ENCODE assay signal across 8 cellular contexts in genomic region chr1:156499194-156499702, GRCh38. TPM values are rescaled to one million over a fixed set of nuclear protein-coding genes. Genes with fewer than 3 reads are reported as not detected.
A peak's percentile ranks its signal among the peaks of the same experiment; 100 is the strongest.
DNase-seq lines count a peak whose midpoint lies in the region; ATAC-seq and TF ChIP-seq lines count a peak whose summit lies in the region.

No MANE protein-coding gene starts in this region.

- intact Hi-C loops in esophagus squamous epithelium (cut with DNase I): loop anchor here (5.0 kb wide), 1 partner anchor 42 kb away; no protein-coding TSS in a partner anchor
- intact Hi-C loops in psoas muscle (cut with DNase I): loop anchor here in 1 of 2 donors (5.0 kb wide), 1 partner anchor 37 kb away; no protein-coding TSS in a partner anchor

- H3K36me3 ChIP-seq in esophagus squamous epithelium: peaks cover 0 to 11% (median 0%) of the 10 kb centered on the region in 3 donors
- H3K36me3 ChIP-seq in psoas muscle (ENCODE audit: insufficient read depth in 1 of 2, low read depth in 1 of 2): peaks cover 0 to 11% of the 10 kb centered on the region in 2 donors

- TF ChIP-seq CTCF in RWPE1 (conservative IDR thresholded peaks at IDR 0.05; ENCODE audit: low read depth): no peak
- TF ChIP-seq CTCF in esophagus squamous epithelium (IDR thresholded peaks at IDR 0.05): no peak
- no peak for TF ChIP-seq CTCF in psoas muscle (IDR thresholded peaks at IDR 0.05)

- no peaks in the 10 kb centered on the region for H3K9me3 ChIP-seq in esophagus squamous epithelium
- H3K9me3 ChIP-seq in psoas muscle: no peaks in the 10 kb centered on the region

- peaks cover 68 to 84% (median 80%) of the 10 kb centered on the region in 3 donors for H3K4me1 ChIP-seq in esophagus squamous epithelium
- H3K4me1 ChIP-seq in psoas muscle: peaks cover 65% of the 10 kb centered on the region

- WGBS in esophagus squamous epithelium, 2 donors: 0% methylated on average over 1 to 9 of the region's 10 CpGs
- 0 to 1% (median 1%) methylated on average over 8 to 10 of the region's 10 CpGs for WGBS in psoas muscle, 3 donors

- TF ChIP-seq POLR2A in esophagus squamous epithelium (IDR thresholded peaks at IDR 0.05): no peak

- DNase-seq in RWPE1 (ENCODE audit: low spot score) (no peak), esophagus squamous epithelium (lab: John Stamatoyannopoulos, UW) (no peak), psoas muscle (no peak), Kasumi-1 (lab: John Stamatoyannopoulos, UW) (no peak)
- DNase-seq in effector CD4-positive, alpha-beta T cell: no peak

- peak overlapping the region; percentile 92 for H3K4me3 ChIP-seq in GM08714 (ENCODE audit: low read length)
- peak overlapping the region; percentile 84 to 99 (median 92) for H3K4me3 ChIP-seq in esophagus squamous epithelium
- H3K4me3 ChIP-seq in psoas muscle: peak overlapping the region; percentile 98

- CTCF ChIA-PET in RWPE1 (lab: Yijun Ruan, JAX): interaction anchor here (0.6 to 1.1 kb wide), 4 partner anchors 9 to 160 kb away, joined by 4 to 6 read pairs (median 5); no protein-coding TSS in a partner anchor

- H3K27ac ChIP-seq in RWPE1 (peak overlapping the region; percentile 99), esophagus squamous epithelium (peak overlapping the region; percentile 99 to 100 (median 100)), psoas muscle (peak overlapping the region; percentile 99)

- ATAC-seq in psoas muscle (no peak), GM18861 (IDR thresholded peaks at IDR 0.05; ENCODE audit: unreplicated experiment) (no peak), GM19023 (IDR thresholded peaks at IDR 0.05; ENCODE audit: unreplicated experiment) (no peak)

- POLR2A ChIA-PET in RWPE1 (lab: Yijun Ruan, JAX; ENCODE audit: low non-redundant PET): no interaction called here

- H3K27me3 ChIP-seq in esophagus squamous epithelium: no peaks in the 10 kb centered on the region
- H3K27me3 ChIP-seq in psoas muscle (ENCODE audit: insufficient read depth in 3 of 3, low read length in 2 of 3): no peaks in the 10 kb centered on the region

RNA-seq across cellular contexts. Expression of gene MEF2D, which starts 1.3 kb away (rescaled TPM):
- total RNA-seq in esophagus squamous epithelium (10 to 100 TPM in 3 of 4 donors, 1 to 10 TPM in 1; 9.1 to 30.1 (median 12.1) TPM), psoas muscle (100 to 1,000 TPM; 126 to 258 (median 188) TPM)
- polyA plus RNA-seq in psoas muscle: 10 to 100 TPM; 43.1 to 65.3 (median 58.4) TPM

Comparison
In these comparisons a context has a peak if more than half of its experiments do, and no peak if none do; other contexts are left out.
1. RNA of gene MEF2D, which starts 1.3 kb away (total RNA-seq): 126 to 258 TPM in psoas muscle; 9.1 to 30.1 TPM in esophagus squamous epithelium; every median in the first group is over 4 times any median in the second.
2. Peak in every context shown above with its lines, with median percentiles within 50 percentile points of each other: H3K4me3 ChIP-seq and H3K27ac ChIP-seq.